Comparison of ENCODE assay signal across 23 cellular contexts in genomic region chr13:48634631-48635030, GRCh38.
"Had no signal": no experiment of that assay in that cellular context is flagged by ENCODE, and none has a peak within 500 bp of the region (broad histone marks: within the 10 kb centered on the region; RNA-seq: fewer than 3 reads in every experiment).

No MANE protein-coding gene starts in this region.

- H3K27ac ChIP-seq: colonic mucosa, epithelial cell of prostate, esophagus squamous epithelium, gastrocnemius medialis, heart right ventricle, left lung, lower lobe of right lung had no signal

- H3K9me3 ChIP-seq: colonic mucosa, gastrocnemius medialis had no signal

- H3K27me3 ChIP-seq: colonic mucosa, esophagus squamous epithelium, gastrocnemius medialis, heart right ventricle, left lung had no signal

- H3K4me3 ChIP-seq: colonic mucosa, esophagus squamous epithelium, gastrocnemius medialis, heart right ventricle, left lung, lower lobe of right lung, mucosa of descending colon had no signal

- FAIRE-seq: keratinocyte had no signal

- ATAC-seq: effector memory CD8-positive, alpha-beta T cell; esophagus mucosa; gastrocnemius medialis; heart right ventricle; left cardiac atrium; left lung; left ventricle myocardium superior; lower lobe of right lung; mucosa of descending colon had no signal

- H3K4me1 ChIP-seq: colonic mucosa, esophagus squamous epithelium, gastrocnemius medialis, left lung, lower lobe of right lung had no signal

- DNase-seq: colonic mucosa; cortex of kidney; effector CD8-positive, alpha-beta T cell; effector memory CD8-positive, alpha-beta T cell; erythroblast; esophagus squamous epithelium; foreskin fibroblast; foreskin melanocyte; gastrocnemius medialis; glutamatergic neuron; head of caudate nucleus; heart right ventricle; hippocampal formation; left cardiac atrium; left ventricle myocardium superior; mesenchymal stem cell; mucosa of descending colon; naive B cell had no signal

- H3K36me3 ChIP-seq: colonic mucosa, esophagus squamous epithelium, gastrocnemius medialis, heart right ventricle, left lung, lower lobe of right lung had no signal
